Comparison of ENCODE assay signal across 29 cellular contexts in the genomic region with DNA sequence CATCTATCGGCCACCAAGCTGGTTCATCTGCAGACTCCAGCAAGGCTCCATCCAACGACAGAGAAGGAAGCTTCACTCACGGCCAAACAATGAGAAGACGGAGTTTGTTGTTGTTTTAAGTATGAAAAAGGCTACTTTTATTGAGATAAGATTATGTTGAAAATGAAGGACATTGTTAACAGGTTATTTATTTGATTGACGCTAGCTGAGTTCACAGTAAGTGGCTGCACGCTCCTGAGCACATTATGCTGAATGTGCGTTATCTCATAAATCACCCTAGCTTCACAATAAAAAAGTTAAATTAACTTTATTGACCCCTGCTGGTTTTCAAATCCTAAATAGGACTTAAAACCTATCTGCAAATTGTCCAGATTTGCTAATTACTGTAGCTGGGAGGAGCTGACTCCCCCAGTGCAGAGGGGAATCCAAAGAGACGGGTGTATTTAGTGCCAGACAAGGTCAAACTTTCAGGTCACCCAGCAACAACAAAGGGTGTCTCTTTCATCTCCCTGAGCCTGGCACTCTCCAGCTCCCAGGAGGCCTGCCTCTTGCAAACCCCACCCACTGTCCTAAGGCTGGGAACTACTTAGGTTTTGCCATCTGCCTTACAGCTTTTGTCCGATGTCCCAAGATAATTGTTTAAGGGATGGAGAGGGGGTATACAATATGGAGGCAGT.
DNase-seq lines count a peak whose midpoint lies in the region; ATAC-seq and TF ChIP-seq lines count a peak whose summit lies in the region.
"Had no signal": no experiment of that assay in that cellular context is flagged by ENCODE, and none has a peak within 500 bp of the region (broad histone marks: within the 10 kb centered on the region; RNA-seq: fewer than 3 reads in every experiment).

No MANE protein-coding gene starts in this region.

- ATAC-seq in upper lobe of right lung = no peak
- ATAC-seq: activated naive CD8-positive, alpha-beta T cell treated with anti-CD3 and anti-CD28 coated beads, Interleukin-2, amount 50 U/mL, for 24 hours; activated T-cell treated with anti-CD3 and anti-CD28 coated beads, Interleukin-2, amount 50 U/mL, for 4 hours; left lobe of liver; stimulated activated naive CD8-positive, alpha-beta T cell treated with anti-CD3 and anti-CD28 coated beads, Interleukin-15, Interleukin-2, amounts not matched to agents 100 U/mL and 50 U/mL, for 24 hours had no signal

- H3K4me1 ChIP-seq in upper lobe of right lung = no peaks in the 10 kb centered on the region
- H3K4me1 ChIP-seq: esophagus squamous epithelium, prostate gland had no signal

- no peaks in the 10 kb centered on the region for H3K27me3 Mint-ChIP-seq in neural crest cell (ENCODE audit: low read depth)
- H3K27me3 Mint-ChIP-seq in activated CD4-positive, alpha-beta memory T cell treated with anti-CD3 and anti-CD28 coated beads, Interleukin-2, amount 10 ng/mL, durations not matched to agents 7 days and 5 days = peaks cover 4% of the 10 kb centered on the region

- POLR2A ChIA-PET in activated CD4-positive, alpha-beta memory T cell treated with anti-CD3 and anti-CD28 coated beads, Interleukin-2, amount 10 ng/mL, durations not matched to agents 7 days and 5 days (lab: Charles Lee) = no interaction called here

- no peaks in the 10 kb centered on the region for H3K27me3 ChIP-seq in upper lobe of right lung
- H3K27me3 ChIP-seq: esophagus squamous epithelium had no signal

- no peak overlapping the region for H3K4me3 Mint-ChIP-seq in neural crest cell
- no peak overlapping the region for H3K4me3 Mint-ChIP-seq in activated CD4-positive, alpha-beta memory T cell treated with anti-CD3 and anti-CD28 coated beads, Interleukin-2, amount 10 ng/mL, durations not matched to agents 7 days and 5 days
- H3K4me3 Mint-ChIP-seq: activated naive CD8-positive, alpha-beta T cell treated with anti-CD3 and anti-CD28 coated beads, Interleukin-2, amount 50 U/mL, for 24 hours; activated T-cell treated with anti-CD3 and anti-CD28 coated beads, Interleukin-2, amount 50 U/mL, for 4 hours; CD8-positive, alpha-beta memory T cell; T-helper 2 cell treated with Interferon-gamma antibody and Interleukin-4, amounts not matched to agents 5 μg/mL and 100 μg/mL, for 36 hours had no signal

- peak overlapping the region; percentile 61 for H3K27ac Mint-ChIP-seq in neural crest cell (ENCODE audit: unreplicated experiment)
- no peak overlapping the region for H3K27ac Mint-ChIP-seq in activated CD4-positive, alpha-beta memory T cell treated with anti-CD3 and anti-CD28 coated beads, Interleukin-2, amount 10 ng/mL, durations not matched to agents 7 days and 5 days
- H3K27ac Mint-ChIP-seq: activated naive CD8-positive, alpha-beta T cell treated with anti-CD3 and anti-CD28 coated beads, Interleukin-2, amount 50 U/mL, for 24 hours; CD8-positive, alpha-beta memory T cell; T-helper 2 cell treated with Interferon-gamma antibody and Interleukin-4, amounts not matched to agents 5 μg/mL and 100 μg/mL, for 36 hours had no signal

- peaks cover 24% of the 10 kb centered on the region for H3K4me1 Mint-ChIP-seq in neural crest cell
- H3K4me1 Mint-ChIP-seq in activated CD4-positive, alpha-beta memory T cell treated with anti-CD3 and anti-CD28 coated beads, Interleukin-2, amount 10 ng/mL, durations not matched to agents 7 days and 5 days = peaks cover 2% of the 10 kb centered on the region

- H3K36me3 Mint-ChIP-seq in neural crest cell (ENCODE audit: low read depth) = no peaks in the 10 kb centered on the region
- H3K36me3 Mint-ChIP-seq in activated CD4-positive, alpha-beta memory T cell treated with anti-CD3 and anti-CD28 coated beads, Interleukin-2, amount 10 ng/mL, durations not matched to agents 7 days and 5 days (ENCODE audit: low read depth) = no peaks in the 10 kb centered on the region

- no peak overlapping the region for H3K27ac ChIP-seq in upper lobe of right lung
- H3K27ac ChIP-seq: esophagus squamous epithelium, prostate gland, thoracic aorta, VCaP had no signal

- DNase-seq in NCI-H1092 treated with DMSO at 0.1 percent for 48 hours (lab: John Stamatoyannopoulos, UW) (peak; percentile 69), NCI-H1092 (lab: John Stamatoyannopoulos, UW) (no peak), NCI-H1436 (lab: John Stamatoyannopoulos, UW) (peak; percentile 66), NCI-H82 (lab: John Stamatoyannopoulos, UW) (peak; percentile 74), neural crest cell (ENCODE audit: low read depth, low spot score) (no peak), upper lobe of right lung (no peak), CD1c-positive myeloid dendritic cell (ENCODE audit: extremely low spot score) (no peak)
- DNase-seq in activated CD4-positive, alpha-beta memory T cell treated with anti-CD3 and anti-CD28 coated beads, Interleukin-2, amount 10 ng/mL, durations not matched to agents 7 days and 5 days = no peak
- DNase-seq: activated CD4-positive, alpha-beta T cell treated with anti-CD3 and anti-CD28 coated beads for 4 hours; activated naive CD8-positive, alpha-beta T cell treated with anti-CD3 and anti-CD28 coated beads, Interleukin-2, amount 50 U/mL, for 24 hours; activated T-cell treated with anti-CD3 and anti-CD28 coated beads, Interleukin-2, amount 50 U/mL, for 4 hours; caudate nucleus; CD8-positive, alpha-beta memory T cell; DMS79; esophagus squamous epithelium; foreskin melanocyte; GDM1; H7; hippocampal formation; mesenchymal stem cell; NCI-H1694; NCI-H226; SHP77; stimulated activated naive CD8-positive, alpha-beta T cell treated with anti-CD3 and anti-CD28 coated beads, Interleukin-15, Interleukin-2, amounts not matched to agents 100 U/mL and 50 U/mL, for 24 hours had no signal

- H3K9me3 Mint-ChIP-seq in neural crest cell = peaks cover 2% of the 10 kb centered on the region
- H3K9me3 Mint-ChIP-seq in activated CD4-positive, alpha-beta memory T cell treated with anti-CD3 and anti-CD28 coated beads, Interleukin-2, amount 10 ng/mL, durations not matched to agents 7 days and 5 days = no peaks in the 10 kb centered on the region
- H3K9me3 Mint-ChIP-seq: activated naive CD8-positive, alpha-beta T cell treated with anti-CD3 and anti-CD28 coated beads, Interleukin-2, amount 50 U/mL, for 24 hours had no signal

- no peaks in the 10 kb centered on the region for H3K36me3 ChIP-seq in upper lobe of right lung
- H3K36me3 ChIP-seq: esophagus squamous epithelium, prostate gland, thoracic aorta had no signal

- TF ChIP-seq CTCF in neural crest cell (conservative IDR thresholded peaks at IDR 0.05) (no peak), upper lobe of right lung (IDR thresholded peaks at IDR 0.05) (no peak)

- no peak overlapping the region for H3K4me3 ChIP-seq in upper lobe of right lung
- H3K4me3 ChIP-seq: esophagus squamous epithelium, prostate gland, thoracic aorta had no signal

- intact Hi-C loops in upper lobe of right lung (cut with DNase I) = no loop called here

- CTCF ChIA-PET in activated CD4-positive, alpha-beta memory T cell treated with anti-CD3 and anti-CD28 coated beads, Interleukin-2, amount 10 ng/mL, durations not matched to agents 7 days and 5 days (lab: Charles Lee) = no interaction called here

- no peaks in the 10 kb centered on the region for H3K9me3 ChIP-seq in upper lobe of right lung
- H3K9me3 ChIP-seq: esophagus squamous epithelium, prostate gland, thoracic aorta had no signal

Comparison
In these comparisons a context has a peak if more than half of its experiments do, and no peak if none do; other contexts are left out.
1. DNase-seq: peak in NCI-H1092 treated with DMSO at 0.1 percent for 48 hours (single experiment), NCI-H1436 (single experiment) and NCI-H82 (single experiment); none in NCI-H1092 (single experiment), neural crest cell (single experiment), activated CD4-positive, alpha-beta memory T cell treated with anti-CD3 and anti-CD28 coated beads, Interleukin-2, amount 10 ng/mL, durations not matched to agents 7 days and 5 days (single experiment), upper lobe of right lung (single experiment) and CD1c-positive myeloid dendritic cell (single experiment).